Comparison of ENCODE assay signal across 34 cellular contexts in the genomic region with DNA sequence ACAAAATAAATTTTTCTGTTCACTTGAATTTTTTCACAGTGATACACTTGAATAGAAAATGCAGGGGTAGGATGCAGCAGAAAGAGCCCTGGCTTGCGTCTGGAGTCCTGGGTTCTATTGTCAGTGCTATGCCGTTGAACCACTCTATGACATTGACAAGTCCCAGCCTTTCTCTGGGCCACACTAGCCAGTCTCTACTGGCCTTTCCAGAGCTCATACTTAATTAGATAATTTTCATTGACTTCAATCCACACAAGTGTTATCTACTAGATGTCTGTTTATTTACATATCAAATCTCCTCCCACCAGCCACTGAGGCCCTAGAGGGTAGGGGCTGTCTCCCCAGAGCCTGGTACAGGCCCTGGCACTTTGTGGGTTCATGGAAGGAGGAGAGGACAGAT. TPM values are rescaled to one million over a fixed set of nuclear protein-coding genes. Genes with fewer than 3 reads are reported as not detected.
"Had no signal": no experiment of that assay in that cellular context is flagged by ENCODE, and none has a peak within 500 bp of the region (broad histone marks: within the 10 kb centered on the region; RNA-seq: fewer than 3 reads in every experiment).

No MANE protein-coding gene starts in this region.

- FAIRE-seq: kidney, small intestine had no signal

- H3K27me3 ChIP-seq: ascending aorta, cardiac muscle cell, colonic mucosa, thyroid gland had no signal

- H3K4me3 ChIP-seq: ascending aorta, cardiac muscle cell, colonic mucosa, lung, mucosa of descending colon, thyroid gland had no signal

- H3K36me3 ChIP-seq: ascending aorta, cardiac muscle cell, colonic mucosa, neutrophil, thyroid gland had no signal

- ATAC-seq: effector memory CD8-positive, alpha-beta T cell; mucosa of descending colon; sciatic nerve; stimulated activated effector memory CD8-positive, alpha-beta T cell treated with anti-CD3 and anti-CD28 coated beads, Interleukin-12 subunit alpha, Interleukin-12 subunit beta, amount 100 ng/mL, for 72 hours had no signal

- H3K9me3 ChIP-seq: ascending aorta, colonic mucosa, mucosa of descending colon, neutrophil, thyroid gland had no signal

- H3K27ac ChIP-seq: ascending aorta, cardiac muscle cell, colonic mucosa, neutrophil, thyroid gland had no signal

- DNase-seq: activated CD4-positive, alpha-beta memory T cell treated with anti-CD3 and anti-CD28 coated beads, Interleukin-2, amount 10 ng/mL, durations not matched to agents 7 days and 5 days; activated CD4-positive, alpha-beta T cell treated with anti-CD3 and anti-CD28 coated beads for 1 hour; activated CD4-positive, alpha-beta T cell treated with anti-CD3 and anti-CD28 coated beads, Interleukin-2, amount 10 ng/mL, durations not matched to agents 7 days and 5 days; activated CD8-positive, alpha-beta memory T cell treated with anti-CD3 and anti-CD28 coated beads, Interleukin-2, amount 50 U/mL, for 48 hours; activated gamma-delta T cell; activated naive CD4-positive, alpha-beta T cell treated with anti-CD3 and anti-CD28 coated beads, Interleukin-2, amount 10 ng/mL, durations not matched to agents 7 days and 5 days; activated naive CD8-positive, alpha-beta T cell treated with anti-CD3 and anti-CD28 coated beads, Interleukin-2, amount 10 ng/mL, durations not matched to agents 7 days and 5 days; activated T-cell treated with anti-CD3 and anti-CD28 coated beads, Interleukin-2, amount 50 U/mL, for 24 hours; cerebellar nuclear complex; colonic mucosa; effector memory CD8-positive, alpha-beta T cell; head of caudate nucleus; hippocampal formation; kidney; mucosa of descending colon; nephron progenitor cell; small intestine; stimulated activated CD4-positive, alpha-beta T cell treated with anti-CD3 and anti-CD28 coated beads, Interleukin-4, amount 100 ng/mL, for 24 hours; SW 1271; T-helper 9 cell; thyroid gland had no signal

RNA-seq across cellular contexts. Expression of a gene that starts 15.5 kb away (rescaled TPM):
- total RNA-seq: activated CD4-positive, alpha-beta memory T cell treated with anti-CD3 and anti-CD28 coated beads, Interleukin-2, amount 10 ng/mL, durations not matched to agents 7 days and 5 days; activated CD4-positive, alpha-beta T cell treated with anti-CD3 and anti-CD28 coated beads, Interleukin-2, amount 10 ng/mL, durations not matched to agents 7 days and 5 days; activated naive CD8-positive, alpha-beta T cell treated with anti-CD3 and anti-CD28 coated beads, Interleukin-2, amount 10 ng/mL, durations not matched to agents 7 days and 5 days; ascending aorta; cardiac muscle cell; fibroblast of lung; fibroblast of villous mesenchyme; kidney; myocyte; osteocyte; progenitor cell of endocrine pancreas; renal cortical epithelial cell; thyroid gland; ureter had no signal
- polyA plus RNA-seq: cardiac muscle cell, fibroblast of lung had no signal

RNA-seq across cellular contexts. Expression of a gene that starts 40.1 kb away (rescaled TPM):
- total RNA-seq: activated CD4-positive, alpha-beta memory T cell treated with anti-CD3 and anti-CD28 coated beads, Interleukin-2, amount 10 ng/mL, durations not matched to agents 7 days and 5 days; activated CD4-positive, alpha-beta T cell treated with anti-CD3 and anti-CD28 coated beads, Interleukin-2, amount 10 ng/mL, durations not matched to agents 7 days and 5 days; activated naive CD8-positive, alpha-beta T cell treated with anti-CD3 and anti-CD28 coated beads, Interleukin-2, amount 10 ng/mL, durations not matched to agents 7 days and 5 days; ascending aorta; cardiac muscle cell; fibroblast of lung; fibroblast of villous mesenchyme; kidney; osteocyte; renal cortical epithelial cell; thyroid gland; ureter had no signal
- polyA plus RNA-seq: cardiac muscle cell, fibroblast of lung had no signal
